16 cellular contexts compared by ENCODE assay signal in genomic region chr20:49099011-49099410, GRCh38.
"Had no signal": no experiment of that assay in that cellular context is flagged by ENCODE, and none has a peak within 500 bp of the region (broad histone marks: within the 10 kb centered on the region; RNA-seq: fewer than 3 reads in every experiment).

No MANE protein-coding gene starts in this region.

- H3K9me3 ChIP-seq: heart left ventricle, neutrophil, sigmoid colon, suprapubic skin, tibial artery, upper lobe of right lung, vagina had no signal

- DNase-seq: effector CD8-positive, alpha-beta T cell; heart left ventricle; hippocampal formation; left colon; left ventricle myocardium superior; naive thymus-derived CD8-positive, alpha-beta T cell; sigmoid colon; stimulated activated naive CD8-positive, alpha-beta T cell treated with anti-CD3 and anti-CD28 coated beads, Interleukin-15, Interleukin-2, amounts not matched to agents 100 U/mL and 50 U/mL, for 24 hours; tibial artery; upper lobe of right lung had no signal

- H3K4me3 ChIP-seq: coronary artery, heart left ventricle, sigmoid colon, skin epidermis, suprapubic skin, tibial artery, upper lobe of right lung, vagina had no signal

- ATAC-seq: esophagus mucosa; heart left ventricle; left colon; left ventricle myocardium superior; naive thymus-derived CD8-positive, alpha-beta T cell; stimulated activated naive CD8-positive, alpha-beta T cell treated with anti-CD3 and anti-CD28 coated beads, Interleukin-15, Interleukin-2, amounts not matched to agents 100 U/mL and 50 U/mL, for 24 hours; upper lobe of right lung had no signal

- H3K4me1 ChIP-seq: sigmoid colon, suprapubic skin, tibial artery, vagina had no signal

- H3K27me3 ChIP-seq: heart left ventricle, neutrophil, sigmoid colon, suprapubic skin, tibial artery, upper lobe of right lung, vagina had no signal

- H3K27ac ChIP-seq: coronary artery, heart left ventricle, neutrophil, sigmoid colon, skin epidermis, suprapubic skin, tibial artery, upper lobe of right lung, vagina had no signal

- H3K9me3 Mint-ChIP-seq: naive thymus-derived CD8-positive, alpha-beta T cell had no signal

- H3K4me3 Mint-ChIP-seq: naive thymus-derived CD8-positive, alpha-beta T cell had no signal

- H3K27me3 Mint-ChIP-seq: naive thymus-derived CD8-positive, alpha-beta T cell had no signal
